1 cellular context compared by ENCODE assay signal in the genomic region with DNA sequence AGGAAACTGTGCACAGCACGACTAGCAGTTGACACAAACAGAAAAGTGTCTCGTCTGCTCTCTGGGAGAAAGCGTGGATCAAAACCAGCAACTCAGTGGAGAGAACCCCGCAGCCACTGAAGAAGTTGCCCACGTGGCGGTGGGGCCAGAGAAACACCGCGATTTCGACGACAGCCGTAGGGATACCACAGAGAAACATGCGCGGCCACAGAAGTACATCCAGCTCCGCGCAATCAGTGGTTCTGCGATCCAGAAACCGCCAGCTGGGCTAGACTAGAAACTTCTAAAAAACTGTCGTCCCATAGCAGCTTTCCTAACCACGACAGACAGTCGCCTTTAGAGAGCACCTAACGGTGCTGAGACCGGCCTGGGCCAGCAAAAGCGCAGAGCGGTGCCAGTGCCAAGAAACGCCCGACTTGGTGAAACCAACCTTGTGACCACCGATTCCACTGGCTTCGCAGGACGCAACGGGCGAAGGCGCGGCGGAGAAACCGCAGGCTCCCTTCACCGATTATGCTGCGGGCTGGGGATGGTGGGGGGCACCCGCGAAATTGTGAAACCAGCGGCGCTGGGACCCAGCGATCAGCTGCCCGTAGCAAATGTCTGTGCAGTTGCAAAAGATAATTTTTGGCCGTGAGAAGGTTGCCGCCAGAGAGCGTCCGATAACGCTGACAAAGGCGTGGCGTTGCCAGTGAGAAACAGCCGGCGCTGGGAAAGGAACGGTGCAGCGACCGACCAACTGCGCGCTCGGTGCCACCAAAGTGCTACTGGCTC.
A peak's percentile ranks its signal among the peaks of the same experiment; 100 is the strongest.
TF ChIP-seq lines count a peak whose summit lies in the region.

No MANE protein-coding gene starts in this region.

TF ChIP-seq in K562, 482 proteins besides CTCF, POLR2A, EP300 and RAD21 (continued from another document and continues in another):
- TF ChIP-seq TSHZ1 (CRISPR knock-in tag; IDR thresholded peaks at IDR 0.05), result peak; percentile 52; the same call in 1 of the 2 replicates
- TF ChIP-seq BRD4 (IDR thresholded peaks at IDR 0.05), result no peak; the same call in 1 of the 2 replicates
- peak; percentile 81 for TF ChIP-seq ZNF263 (CRISPR knock-in tag; IDR thresholded peaks at IDR 0.05; ENCODE audit: borderline replicate concordance)
- TF ChIP-seq SRSF3 (IDR thresholded peaks at IDR 0.05; ENCODE audit: insufficient read depth, low read length), result no peak
- TF ChIP-seq ZNF133 (CRISPR knock-in tag; IDR thresholded peaks at IDR 0.05), result no peak
- TF ChIP-seq, protein P1, sequence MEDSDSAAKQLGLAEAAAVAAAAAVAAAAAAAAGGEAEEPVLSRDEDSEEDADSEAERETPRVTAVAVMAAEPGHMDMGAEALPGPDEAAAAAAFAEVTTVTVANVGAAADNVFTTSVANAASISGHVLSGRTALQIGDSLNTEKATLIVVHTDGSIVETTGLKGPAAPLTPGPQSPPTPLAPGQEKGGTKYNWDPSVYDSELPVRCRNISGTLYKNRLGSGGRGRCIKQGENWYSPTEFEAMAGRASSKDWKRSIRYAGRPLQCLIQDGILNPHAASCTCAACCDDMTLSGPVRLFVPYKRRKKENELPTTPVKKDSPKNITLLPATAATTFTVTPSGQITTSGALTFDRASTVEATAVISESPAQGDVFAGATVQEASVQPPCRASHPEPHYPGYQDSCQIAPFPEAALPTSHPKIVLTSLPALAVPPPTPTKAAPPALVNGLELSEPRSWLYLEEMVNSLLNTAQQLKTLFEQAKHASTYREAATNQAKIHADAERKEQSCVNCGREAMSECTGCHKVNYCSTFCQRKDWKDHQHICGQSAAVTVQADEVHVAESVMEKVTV (CRISPR knock-in tag; IDR thresholded peaks at IDR 0.05), result no peak
- no peak for TF ChIP-seq IRF9 (tag; IDR thresholded peaks at IDR 0.05)
- TF ChIP-seq HMG20A (CRISPR knock-in tag; conservative IDR thresholded peaks at IDR 0.05), result no peak
- TF ChIP-seq, protein P2, sequence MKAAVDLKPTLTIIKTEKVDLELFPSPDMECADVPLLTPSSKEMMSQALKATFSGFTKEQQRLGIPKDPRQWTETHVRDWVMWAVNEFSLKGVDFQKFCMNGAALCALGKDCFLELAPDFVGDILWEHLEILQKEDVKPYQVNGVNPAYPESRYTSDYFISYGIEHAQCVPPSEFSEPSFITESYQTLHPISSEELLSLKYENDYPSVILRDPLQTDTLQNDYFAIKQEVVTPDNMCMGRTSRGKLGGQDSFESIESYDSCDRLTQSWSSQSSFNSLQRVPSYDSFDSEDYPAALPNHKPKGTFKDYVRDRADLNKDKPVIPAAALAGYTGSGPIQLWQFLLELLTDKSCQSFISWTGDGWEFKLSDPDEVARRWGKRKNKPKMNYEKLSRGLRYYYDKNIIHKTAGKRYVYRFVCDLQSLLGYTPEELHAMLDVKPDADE (conservative IDR thresholded peaks at IDR 0.05; ENCODE audit: control insufficient read depth, low read depth, low read length), result 0 out of 2 replicates have a peak, but pooled peaks have one; percentile 16
- TF ChIP-seq ARHGAP35 (IDR thresholded peaks at IDR 0.05; ENCODE audit: partially characterized antibody), result no peak
- peak; percentile 82; the same call in 1 of the 2 replicates for TF ChIP-seq ZBTB17 (CRISPR knock-in tag; IDR thresholded peaks at IDR 0.05)
- peak; percentile 77 for TF ChIP-seq DPF2 (IDR thresholded peaks at IDR 0.05)
- peak; percentile 39 to 58; a peak in 2 of 4 replicates for TF ChIP-seq TBL1XR1 (IDR thresholded peaks at IDR 0.05; ENCODE audit: low read length in 2 of 2)
- 0 out of 2 replicates have a peak, but pooled peaks have one; percentile 55 for TF ChIP-seq ZNF444 (CRISPR knock-in tag; IDR thresholded peaks at IDR 0.05)
- TF ChIP-seq THRAP3 (IDR thresholded peaks at IDR 0.05; ENCODE audit: borderline replicate concordance), result 0 out of 2 replicates have a peak, but pooled peaks have one; percentile 15
- no peak for TF ChIP-seq ZBTB5 (IDR thresholded peaks at IDR 0.05)
- peak; percentile 56; the same call in 1 of the 2 replicates for TF ChIP-seq NFXL1 (CRISPR knock-in tag; IDR thresholded peaks at IDR 0.05)
- peak; percentile 47; the same call in 1 of the 2 replicates for TF ChIP-seq NFE2 (IDR thresholded peaks at IDR 0.05; ENCODE audit: low read depth)
- TF ChIP-seq, protein P3, sequence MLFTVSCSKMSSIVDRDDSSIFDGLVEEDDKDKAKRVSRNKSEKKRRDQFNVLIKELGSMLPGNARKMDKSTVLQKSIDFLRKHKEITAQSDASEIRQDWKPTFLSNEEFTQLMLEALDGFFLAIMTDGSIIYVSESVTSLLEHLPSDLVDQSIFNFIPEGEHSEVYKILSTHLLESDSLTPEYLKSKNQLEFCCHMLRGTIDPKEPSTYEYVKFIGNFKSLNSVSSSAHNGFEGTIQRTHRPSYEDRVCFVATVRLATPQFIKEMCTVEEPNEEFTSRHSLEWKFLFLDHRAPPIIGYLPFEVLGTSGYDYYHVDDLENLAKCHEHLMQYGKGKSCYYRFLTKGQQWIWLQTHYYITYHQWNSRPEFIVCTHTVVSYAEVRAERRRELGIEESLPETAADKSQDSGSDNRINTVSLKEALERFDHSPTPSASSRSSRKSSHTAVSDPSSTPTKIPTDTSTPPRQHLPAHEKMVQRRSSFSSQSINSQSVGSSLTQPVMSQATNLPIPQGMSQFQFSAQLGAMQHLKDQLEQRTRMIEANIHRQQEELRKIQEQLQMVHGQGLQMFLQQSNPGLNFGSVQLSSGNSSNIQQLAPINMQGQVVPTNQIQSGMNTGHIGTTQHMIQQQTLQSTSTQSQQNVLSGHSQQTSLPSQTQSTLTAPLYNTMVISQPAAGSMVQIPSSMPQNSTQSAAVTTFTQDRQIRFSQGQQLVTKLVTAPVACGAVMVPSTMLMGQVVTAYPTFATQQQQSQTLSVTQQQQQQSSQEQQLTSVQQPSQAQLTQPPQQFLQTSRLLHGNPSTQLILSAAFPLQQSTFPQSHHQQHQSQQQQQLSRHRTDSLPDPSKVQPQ (CRISPR knock-in tag; IDR thresholded peaks at IDR 0.05; ENCODE audit: borderline replicate concordance), result no peak
- TF ChIP-seq KDM1A (IDR thresholded peaks at IDR 0.05), result no peak
- no peak for TF ChIP-seq IFI16 (CRISPR knock-in tag; IDR thresholded peaks at IDR 0.05)
- no peak for TF ChIP-seq WHSC1 (IDR thresholded peaks at IDR 0.05; ENCODE audit: low read length)
- no peak for TF ChIP-seq U2AF1 (optimal IDR thresholded peaks at IDR 0.05; ENCODE audit: low read depth, low read length)
- TF ChIP-seq FOXK1 (CRISPR knock-in tag; IDR thresholded peaks at IDR 0.05; ENCODE audit: borderline replicate concordance), result peak; percentile 95; the same call in 1 of the 2 replicates
- TF ChIP-seq RFX5 (IDR thresholded peaks at IDR 0.05; ENCODE audit: low read depth, low read length), result no peak
- peak; percentile 89 for TF ChIP-seq MYNN (IDR thresholded peaks at IDR 0.05)
- no peak for TF ChIP-seq MYNN (CRISPR knock-in tag; IDR thresholded peaks at IDR 0.05)
- TF ChIP-seq NRF1 (conservative IDR thresholded peaks at IDR 0.05 in 1 of 2, IDR thresholded peaks at IDR 0.05 in 1 of 2), result peak; percentile 65 to 74
- no peak; the same call in 1 of the 2 replicates for TF ChIP-seq MECOM (CRISPR knock-in tag; IDR thresholded peaks at IDR 0.05)
- 0 out of 4 replicates have a peak, but pooled peaks of 1 of the 2 experiments have one; percentile 15 for TF ChIP-seq ZNF318 (IDR thresholded peaks at IDR 0.05; ENCODE audit: borderline replicate concordance in 1 of 2, low read depth in 1 of 2)
- no peak for TF ChIP-seq PCBP1 (IDR thresholded peaks at IDR 0.05; ENCODE audit: low read depth, low read length, poor library complexity, severe bottlenecking)
- peak; percentile 48; the same call in 1 of the 2 replicates for TF ChIP-seq HCFC1 (IDR thresholded peaks at IDR 0.05; ENCODE audit: low read depth, low read length)
